11 cellular contexts compared by ENCODE assay signal in genomic region chr16:56669005-56669839, GRCh38. TPM values are rescaled to one million over a fixed set of nuclear protein-coding genes. Genes with fewer than 3 reads are reported as not detected.
A peak's percentile ranks its signal among the peaks of the same experiment; 100 is the strongest.
DNase-seq lines count a peak whose midpoint lies in the region; ATAC-seq and TF ChIP-seq lines count a peak whose summit lies in the region.
"Had no signal": no experiment of that assay in that cellular context is flagged by ENCODE, and none has a peak within 500 bp of the region (broad histone marks: within the 10 kb centered on the region; RNA-seq: fewer than 3 reads in every experiment).

TSS of gene MT1H (plus strand) at chr16:56669814. CDS start at chr16:56669885, 71 bp downstream.

- intact Hi-C loops in right lobe of liver (cut with DNase I), result no loop called here
- intact Hi-C loops in aorta (cut with DNase I), result no loop called here

- peaks cover 16% of the 10 kb centered on the region for H3K4me1 Mint-ChIP-seq in activated naive CD8-positive, alpha-beta T cell treated with anti-CD3 and anti-CD28 coated beads, Interleukin-2, amount 50 U/mL, for 24 hours

- DNase-seq in stimulated activated CD4-positive, alpha-beta T cell treated with anti-CD3 and anti-CD28 coated beads, Interleukin-4, amount 100 ng/mL, for 1 hour, result peak; percentile 43
- DNase-seq in stimulated activated CD4-positive, alpha-beta T cell treated with anti-CD3 and anti-CD28 coated beads, Interleukin-12 subunit alpha, Interleukin-12 subunit beta, amount 100 ng/mL, for 4 hours, result no peak
- no peak for DNase-seq in activated naive CD8-positive, alpha-beta T cell treated with anti-CD3 and anti-CD28 coated beads, Interleukin-2, amount 50 U/mL, for 24 hours
- DNase-seq in right lobe of liver (peak; percentile 80 to 98 (median 97)), aorta (no peak), cerebellar cortex (ENCODE audit: low spot score) (no peak), NCI-H2171 (lab: John Stamatoyannopoulos, UW) (no peak), AG08395 (ENCODE audit: low spot score) (no peak)
- DNase-seq: activated effector memory CD4-positive, alpha-beta T cell treated with Interleukin-2 at 50 U/mL for 16 hours had no signal

- peaks cover 68% of the 10 kb centered on the region for H3K27me3 Mint-ChIP-seq in activated naive CD8-positive, alpha-beta T cell treated with anti-CD3 and anti-CD28 coated beads, Interleukin-2, amount 50 U/mL, for 24 hours

- H3K27me3 ChIP-seq in right lobe of liver, result no peaks in the 10 kb centered on the region
- H3K27me3 ChIP-seq in aorta (ENCODE audit: control insufficient read depth in 1 of 2, insufficient read depth in 2 of 2, low read length in 1 of 2), result no peaks in the 10 kb centered on the region

- TF ChIP-seq CTCF in right lobe of liver (IDR thresholded peaks at IDR 0.05), result no peak

- H3K4me3 ChIP-seq in right lobe of liver (peak within 1 kb of the TSS; percentile 18 to 85 (median 73)), aorta (ENCODE audit: low read length in 2 of 2) (no peak within 1 kb of the TSS)

- TF ChIP-seq POLR2A in right lobe of liver (IDR thresholded peaks at IDR 0.05), result no peak

- H3K9me3 ChIP-seq in right lobe of liver (no peaks in the 10 kb centered on the region), aorta (ENCODE audit: control insufficient read depth, low read length) (no peaks in the 10 kb centered on the region)

- H3K4me3 Mint-ChIP-seq in activated naive CD8-positive, alpha-beta T cell treated with anti-CD3 and anti-CD28 coated beads, Interleukin-2, amount 50 U/mL, for 24 hours, result peak within 1 kb of the TSS; percentile 37
- H3K4me3 Mint-ChIP-seq: mesothelial cell of epicardium had no signal

- no peak for ATAC-seq in activated naive CD8-positive, alpha-beta T cell treated with anti-CD3 and anti-CD28 coated beads, Interleukin-2, amount 50 U/mL, for 24 hours
- peak; percentile 53 to 82 (median 67) for ATAC-seq in right lobe of liver
- ATAC-seq in aorta (ENCODE audit: low FRiP score), result peak; percentile 41

- H3K9me3 Mint-ChIP-seq in activated naive CD8-positive, alpha-beta T cell treated with anti-CD3 and anti-CD28 coated beads, Interleukin-2, amount 50 U/mL, for 24 hours, result no peaks in the 10 kb centered on the region
- H3K9me3 Mint-ChIP-seq: mesothelial cell of epicardium had no signal

- H3K27ac ChIP-seq in right lobe of liver, result peak within 1 kb of the TSS in 2 of 3 donors; percentile 69 to 88
- no peak within 1 kb of the TSS for H3K27ac ChIP-seq in aorta (ENCODE audit: low read depth in 1 of 2, low read length in 2 of 2)

- H3K36me3 Mint-ChIP-seq in activated naive CD8-positive, alpha-beta T cell treated with anti-CD3 and anti-CD28 coated beads, Interleukin-2, amount 50 U/mL, for 24 hours (ENCODE audit: low read depth), result no peaks in the 10 kb centered on the region
- H3K36me3 Mint-ChIP-seq: mesothelial cell of epicardium had no signal

- no peak within 1 kb of the TSS for H3K27ac Mint-ChIP-seq in activated naive CD8-positive, alpha-beta T cell treated with anti-CD3 and anti-CD28 coated beads, Interleukin-2, amount 50 U/mL, for 24 hours
- H3K27ac Mint-ChIP-seq: mesothelial cell of epicardium had no signal

- WGBS in right lobe of liver (ENCODE audit: insufficient coverage, low coverage, low lambda C conversion rate, missing lambda C conversion rate), result 59% methylated on average over 9 of the region's 38 CpGs
- 22 to 28% methylated on average over 29 to 38 of the region's 38 CpGs for WGBS in aorta, 2 donors

- peaks cover 0 to 9% (median 0%) of the 10 kb centered on the region in 4 donors for H3K4me1 ChIP-seq in right lobe of liver
- no peaks in the 10 kb centered on the region for H3K4me1 ChIP-seq in aorta (ENCODE audit: control insufficient read depth in 1 of 2, insufficient read depth in 2 of 2, low read length in 2 of 2)

- no peaks in the 10 kb centered on the region for H3K36me3 ChIP-seq in right lobe of liver
- H3K36me3 ChIP-seq in aorta (ENCODE audit: control insufficient read depth in 1 of 2, insufficient read depth in 2 of 2, low read length in 1 of 2), result no peaks in the 10 kb centered on the region

RNA-seq across cellular contexts. Expression of gene MT1H, which starts in this region (rescaled TPM):
- total RNA-seq in right lobe of liver (1,000 to 10,000 TPM in 2 of 6 experiments, 100 to 1,000 TPM in 2, under 1 TPM in 1, not detected in 1; 0.74 to 1,258 (median 358) TPM), aorta (1 to 10 TPM in 1 of 2 donors, not detected in 1; 1.6 TPM)
- polyA plus RNA-seq in aorta, result 10 to 100 TPM in 1 of 2 donors, 1 to 10 TPM in 1; 3.0 to 12.6 TPM
- total RNA-seq: H4, mesothelial cell of epicardium had no signal

Comparison
In these comparisons a context has a peak if more than half of its experiments do, and no peak if none do; other contexts are left out.
1. DNase-seq: peak in stimulated activated CD4-positive, alpha-beta T cell treated with anti-CD3 and anti-CD28 coated beads, Interleukin-4, amount 100 ng/mL, for 1 hour (single experiment) and right lobe of liver (3 of 3); none in stimulated activated CD4-positive, alpha-beta T cell treated with anti-CD3 and anti-CD28 coated beads, Interleukin-12 subunit alpha, Interleukin-12 subunit beta, amount 100 ng/mL, for 4 hours (single experiment), activated naive CD8-positive, alpha-beta T cell treated with anti-CD3 and anti-CD28 coated beads, Interleukin-2, amount 50 U/mL, for 24 hours (single experiment), aorta (0 of 2), cerebellar cortex (single experiment), NCI-H2171 (single experiment) and AG08395 (single experiment).
2. H3K27ac ChIP-seq: peak in right lobe of liver (2 of 3); none in aorta (0 of 2).
3. H3K4me3 ChIP-seq: peak in right lobe of liver (3 of 3); none in aorta (0 of 2).